1 cellular context compared by ENCODE assay signal in the genomic region with DNA sequence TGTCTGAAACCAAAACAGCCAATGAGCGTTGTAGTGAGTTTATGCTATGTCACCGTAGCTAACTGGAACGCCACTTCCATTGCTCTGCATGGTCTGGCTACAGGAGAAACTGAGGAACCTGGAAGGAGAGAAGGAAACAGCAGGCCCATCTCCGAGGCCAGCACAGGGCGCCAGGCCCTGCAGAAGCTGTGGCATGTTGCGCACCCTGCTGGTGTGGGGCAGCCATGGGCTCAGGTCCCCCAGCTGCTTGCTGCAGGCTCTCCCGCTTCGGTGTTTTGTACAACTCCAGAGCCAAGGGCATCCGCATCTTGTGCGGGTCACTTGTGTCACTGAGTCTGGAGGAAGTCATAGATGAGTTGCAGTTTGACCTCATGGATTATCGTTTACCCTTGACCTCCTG.
A peak's percentile ranks its signal among the peaks of the same experiment; 100 is the strongest.
TF ChIP-seq lines count a peak whose summit lies in the region.

No MANE protein-coding gene starts in this region.

TF ChIP-seq in K562, 482 proteins besides CTCF, POLR2A, EP300 and RAD21:
- TF ChIP-seq STAG1 (CRISPR knock-in tag; IDR thresholded peaks at IDR 0.05; ENCODE audit: borderline replicate concordance) (peak; percentile 63; the same call in 1 of the 2 replicates), PYGO2 (tag; IDR thresholded peaks at IDR 0.05) (no peak), HDAC3 (IDR thresholded peaks at IDR 0.05; ENCODE audit: borderline replicate concordance, partially characterized antibody) (no peak), ZBTB1 (CRISPR knock-in tag; IDR thresholded peaks at IDR 0.05; ENCODE audit: borderline replicate concordance, low read depth) (no peak), TCF7 (IDR thresholded peaks at IDR 0.05; ENCODE audit: borderline replicate concordance) (no peak), OTX1 (CRISPR knock-in tag; IDR thresholded peaks at IDR 0.05) (no peak), RBM34 (IDR thresholded peaks at IDR 0.05; ENCODE audit: borderline replicate concordance, insufficient read depth, low read length) (no peak), NFXL1 (CRISPR knock-in tag; IDR thresholded peaks at IDR 0.05) (no peak), SP2 (IDR thresholded peaks at IDR 0.05; ENCODE audit: extremely low read depth, low read depth, low read length, poor library complexity, severe bottlenecking) (no peak), GABPB2 (CRISPR knock-in tag; conservative IDR thresholded peaks at IDR 0.05) (no peak), NR1H2 (CRISPR knock-in tag; IDR thresholded peaks at IDR 0.05) (no peak), ZNF699 (CRISPR knock-in tag; IDR thresholded peaks at IDR 0.05; ENCODE audit: insufficient replicate concordance) (no peak), RNF2 (IDR thresholded peaks at IDR 0.05) (no peak), KAT7 (CRISPR knock-in tag; IDR thresholded peaks at IDR 0.05; ENCODE audit: borderline replicate concordance) (no peak), HNRNPH1 (optimal IDR thresholded peaks at IDR 0.05; ENCODE audit: low read depth, low read length) (no peak), LARP7 (IDR thresholded peaks at IDR 0.05) (no peak), ZNF282 (CRISPR knock-in tag; IDR thresholded peaks at IDR 0.05) (no peak), HNRNPK (IDR thresholded peaks at IDR 0.05; ENCODE audit: low read depth, low read length, poor library complexity, severe bottlenecking) (no peak), ESRRB (CRISPR knock-in tag; IDR thresholded peaks at IDR 0.05; ENCODE audit: borderline replicate concordance) (no peak), TOE1 (IDR thresholded peaks at IDR 0.05; ENCODE audit: borderline replicate concordance) (no peak), TOE1 (CRISPR knock-in tag; IDR thresholded peaks at IDR 0.05; ENCODE audit: borderline replicate concordance, low read depth) (no peak), NFYB (IDR thresholded peaks at IDR 0.05; ENCODE audit: extremely low read depth, insufficient read length) (no peak), ZBTB8A (IDR thresholded peaks at IDR 0.05; ENCODE audit: partially characterized antibody) (no peak), CXXC5 (CRISPR knock-in tag; IDR thresholded peaks at IDR 0.05) (no peak), TCF7L2 (IDR thresholded peaks at IDR 0.05; ENCODE audit: low read depth, low read length) (no peak), NR2C2 (CRISPR knock-in tag; IDR thresholded peaks at IDR 0.05) (no peak), NR2C2 (tag; IDR thresholded peaks at IDR 0.05) (no peak), ELF4 (CRISPR knock-in tag; IDR thresholded peaks at IDR 0.05) (no peak), HDAC2 (IDR thresholded peaks at IDR 0.05) (no peak), TBL1XR1 (IDR thresholded peaks at IDR 0.05; ENCODE audit: low read length in 2 of 2) (no peak)
- TF ChIP-seq, protein P1, sequence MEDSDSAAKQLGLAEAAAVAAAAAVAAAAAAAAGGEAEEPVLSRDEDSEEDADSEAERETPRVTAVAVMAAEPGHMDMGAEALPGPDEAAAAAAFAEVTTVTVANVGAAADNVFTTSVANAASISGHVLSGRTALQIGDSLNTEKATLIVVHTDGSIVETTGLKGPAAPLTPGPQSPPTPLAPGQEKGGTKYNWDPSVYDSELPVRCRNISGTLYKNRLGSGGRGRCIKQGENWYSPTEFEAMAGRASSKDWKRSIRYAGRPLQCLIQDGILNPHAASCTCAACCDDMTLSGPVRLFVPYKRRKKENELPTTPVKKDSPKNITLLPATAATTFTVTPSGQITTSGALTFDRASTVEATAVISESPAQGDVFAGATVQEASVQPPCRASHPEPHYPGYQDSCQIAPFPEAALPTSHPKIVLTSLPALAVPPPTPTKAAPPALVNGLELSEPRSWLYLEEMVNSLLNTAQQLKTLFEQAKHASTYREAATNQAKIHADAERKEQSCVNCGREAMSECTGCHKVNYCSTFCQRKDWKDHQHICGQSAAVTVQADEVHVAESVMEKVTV (CRISPR knock-in tag; IDR thresholded peaks at IDR 0.05), result 0 out of 2 replicates have a peak, but pooled peaks have one; percentile 50
- TF ChIP-seq, protein P2, sequence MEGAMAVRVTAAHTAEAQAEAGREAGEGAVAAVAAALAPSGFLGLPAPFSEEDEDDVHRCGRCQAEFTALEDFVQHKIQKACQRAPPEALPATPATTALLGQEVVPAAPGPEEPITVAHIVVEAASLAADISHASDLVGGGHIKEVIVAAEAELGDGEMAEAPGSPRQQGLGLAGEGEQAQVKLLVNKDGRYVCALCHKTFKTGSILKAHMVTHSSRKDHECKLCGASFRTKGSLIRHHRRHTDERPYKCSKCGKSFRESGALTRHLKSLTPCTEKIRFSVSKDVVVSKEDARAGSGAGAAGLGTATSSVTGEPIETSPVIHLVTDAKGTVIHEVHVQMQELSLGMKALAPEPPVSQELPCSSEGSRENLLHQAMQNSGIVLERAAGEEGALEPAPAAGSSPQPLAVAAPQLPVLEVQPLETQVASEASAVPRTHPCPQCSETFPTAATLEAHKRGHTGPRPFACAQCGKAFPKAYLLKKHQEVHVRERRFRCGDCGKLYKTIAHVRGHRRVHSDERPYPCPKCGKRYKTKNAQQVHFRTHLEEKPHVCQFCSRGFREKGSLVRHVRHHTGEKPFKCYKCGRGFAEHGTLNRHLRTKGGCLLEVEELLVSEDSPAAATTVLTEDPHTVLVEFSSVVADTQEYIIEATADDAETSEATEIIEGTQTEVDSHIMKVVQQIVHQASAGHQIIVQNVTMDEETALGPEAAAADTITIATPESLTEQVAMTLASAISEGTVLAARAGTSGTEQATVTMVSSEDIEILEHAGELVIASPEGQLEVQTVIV (CRISPR knock-in tag; IDR thresholded peaks at IDR 0.05; ENCODE audit: borderline replicate concordance), result no peak
- TF ChIP-seq, protein P3, sequence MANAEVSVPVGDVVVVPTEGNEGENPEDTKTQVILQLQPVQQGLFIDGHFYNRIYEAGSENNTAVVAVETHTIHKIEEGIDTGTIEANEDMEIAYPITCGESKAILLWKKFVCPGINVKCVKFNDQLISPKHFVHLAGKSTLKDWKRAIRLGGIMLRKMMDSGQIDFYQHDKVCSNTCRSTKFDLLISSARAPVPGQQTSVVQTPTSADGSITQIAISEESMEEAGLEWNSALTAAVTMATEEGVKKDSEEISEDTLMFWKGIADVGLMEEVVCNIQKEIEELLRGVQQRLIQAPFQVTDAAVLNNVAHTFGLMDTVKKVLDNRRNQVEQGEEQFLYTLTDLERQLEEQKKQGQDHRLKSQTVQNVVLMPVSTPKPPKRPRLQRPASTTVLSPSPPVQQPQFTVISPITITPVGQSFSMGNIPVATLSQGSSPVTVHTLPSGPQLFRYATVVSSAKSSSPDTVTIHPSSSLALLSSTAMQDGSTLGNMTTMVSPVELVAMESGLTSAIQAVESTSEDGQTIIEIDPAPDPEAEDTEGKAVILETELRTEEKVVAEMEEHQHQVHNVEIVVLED (CRISPR knock-in tag; IDR thresholded peaks at IDR 0.05), result no peak
- TF ChIP-seq, protein P4, sequence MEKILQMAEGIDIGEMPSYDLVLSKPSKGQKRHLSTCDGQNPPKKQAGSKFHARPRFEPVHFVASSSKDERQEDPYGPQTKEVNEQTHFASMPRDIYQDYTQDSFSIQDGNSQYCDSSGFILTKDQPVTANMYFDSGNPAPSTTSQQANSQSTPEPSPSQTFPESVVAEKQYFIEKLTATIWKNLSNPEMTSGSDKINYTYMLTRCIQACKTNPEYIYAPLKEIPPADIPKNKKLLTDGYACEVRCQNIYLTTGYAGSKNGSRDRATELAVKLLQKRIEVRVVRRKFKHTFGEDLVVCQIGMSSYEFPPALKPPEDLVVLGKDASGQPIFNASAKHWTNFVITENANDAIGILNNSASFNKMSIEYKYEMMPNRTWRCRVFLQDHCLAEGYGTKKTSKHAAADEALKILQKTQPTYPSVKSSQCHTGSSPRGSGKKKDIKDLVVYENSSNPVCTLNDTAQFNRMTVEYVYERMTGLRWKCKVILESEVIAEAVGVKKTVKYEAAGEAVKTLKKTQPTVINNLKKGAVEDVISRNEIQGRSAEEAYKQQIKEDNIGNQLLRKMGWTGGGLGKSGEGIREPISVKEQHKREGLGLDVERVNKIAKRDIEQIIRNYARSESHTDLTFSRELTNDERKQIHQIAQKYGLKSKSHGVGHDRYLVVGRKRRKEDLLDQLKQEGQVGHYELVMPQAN (IDR thresholded peaks at IDR 0.05; ENCODE audit: borderline replicate concordance), result no peak
- TF ChIP-seq, protein P5, sequence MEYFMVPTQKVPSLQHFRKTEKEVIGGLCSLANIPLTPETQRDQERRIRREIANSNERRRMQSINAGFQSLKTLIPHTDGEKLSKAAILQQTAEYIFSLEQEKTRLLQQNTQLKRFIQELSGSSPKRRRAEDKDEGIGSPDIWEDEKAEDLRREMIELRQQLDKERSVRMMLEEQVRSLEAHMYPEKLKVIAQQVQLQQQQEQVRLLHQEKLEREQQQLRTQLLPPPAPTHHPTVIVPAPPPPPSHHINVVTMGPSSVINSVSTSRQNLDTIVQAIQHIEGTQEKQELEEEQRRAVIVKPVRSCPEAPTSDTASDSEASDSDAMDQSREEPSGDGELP (CRISPR knock-in tag; IDR thresholded peaks at IDR 0.05; ENCODE audit: borderline replicate concordance), result peak; percentile 65; the same call in 1 of the 2 replicates
- TF ChIP-seq, protein P6, sequence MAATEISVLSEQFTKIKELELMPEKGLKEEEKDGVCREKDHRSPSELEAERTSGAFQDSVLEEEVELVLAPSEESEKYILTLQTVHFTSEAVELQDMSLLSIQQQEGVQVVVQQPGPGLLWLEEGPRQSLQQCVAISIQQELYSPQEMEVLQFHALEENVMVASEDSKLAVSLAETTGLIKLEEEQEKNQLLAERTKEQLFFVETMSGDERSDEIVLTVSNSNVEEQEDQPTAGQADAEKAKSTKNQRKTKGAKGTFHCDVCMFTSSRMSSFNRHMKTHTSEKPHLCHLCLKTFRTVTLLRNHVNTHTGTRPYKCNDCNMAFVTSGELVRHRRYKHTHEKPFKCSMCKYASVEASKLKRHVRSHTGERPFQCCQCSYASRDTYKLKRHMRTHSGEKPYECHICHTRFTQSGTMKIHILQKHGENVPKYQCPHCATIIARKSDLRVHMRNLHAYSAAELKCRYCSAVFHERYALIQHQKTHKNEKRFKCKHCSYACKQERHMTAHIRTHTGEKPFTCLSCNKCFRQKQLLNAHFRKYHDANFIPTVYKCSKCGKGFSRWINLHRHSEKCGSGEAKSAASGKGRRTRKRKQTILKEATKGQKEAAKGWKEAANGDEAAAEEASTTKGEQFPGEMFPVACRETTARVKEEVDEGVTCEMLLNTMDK (IDR thresholded peaks at IDR 0.05; ENCODE audit: borderline replicate concordance, insufficient read depth, low read depth, low read length, poor library complexity, severe bottlenecking), result peak; percentile 18
- TF ChIP-seq, protein P7, sequence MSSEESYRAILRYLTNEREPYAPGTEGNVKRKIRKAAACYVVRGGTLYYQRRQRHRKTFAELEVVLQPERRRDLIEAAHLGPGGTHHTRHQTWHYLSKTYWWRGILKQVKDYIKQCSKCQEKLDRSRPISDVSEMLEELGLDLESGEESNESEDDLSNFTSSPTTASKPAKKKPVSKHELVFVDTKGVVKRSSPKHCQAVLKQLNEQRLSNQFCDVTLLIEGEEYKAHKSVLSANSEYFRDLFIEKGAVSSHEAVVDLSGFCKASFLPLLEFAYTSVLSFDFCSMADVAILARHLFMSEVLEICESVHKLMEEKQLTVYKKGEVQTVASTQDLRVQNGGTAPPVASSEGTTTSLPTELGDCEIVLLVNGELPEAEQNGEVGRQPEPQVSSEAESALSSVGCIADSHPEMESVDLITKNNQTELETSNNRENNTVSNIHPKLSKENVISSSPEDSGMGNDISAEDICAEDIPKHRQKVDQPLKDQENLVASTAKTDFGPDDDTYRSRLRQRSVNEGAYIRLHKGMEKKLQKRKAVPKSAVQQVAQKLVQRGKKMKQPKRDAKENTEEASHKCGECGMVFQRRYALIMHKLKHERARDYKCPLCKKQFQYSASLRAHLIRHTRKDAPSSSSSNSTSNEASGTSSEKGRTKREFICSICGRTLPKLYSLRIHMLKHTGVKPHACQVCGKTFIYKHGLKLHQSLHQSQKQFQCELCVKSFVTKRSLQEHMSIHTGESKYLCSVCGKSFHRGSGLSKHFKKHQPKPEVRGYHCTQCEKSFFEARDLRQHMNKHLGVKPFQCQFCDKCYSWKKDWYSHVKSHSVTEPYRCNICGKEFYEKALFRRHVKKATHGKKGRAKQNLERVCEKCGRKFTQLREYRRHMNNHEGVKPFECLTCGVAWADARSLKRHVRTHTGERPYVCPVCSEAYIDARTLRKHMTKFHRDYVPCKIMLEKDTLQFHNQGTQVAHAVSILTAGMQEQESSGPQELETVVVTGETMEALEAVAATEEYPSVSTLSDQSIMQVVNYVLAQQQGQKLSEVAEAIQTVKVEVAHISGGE (CRISPR knock-in tag; IDR thresholded peaks at IDR 0.05), result no peak
